1 cellular context compared by ENCODE assay signal in the genomic region with DNA sequence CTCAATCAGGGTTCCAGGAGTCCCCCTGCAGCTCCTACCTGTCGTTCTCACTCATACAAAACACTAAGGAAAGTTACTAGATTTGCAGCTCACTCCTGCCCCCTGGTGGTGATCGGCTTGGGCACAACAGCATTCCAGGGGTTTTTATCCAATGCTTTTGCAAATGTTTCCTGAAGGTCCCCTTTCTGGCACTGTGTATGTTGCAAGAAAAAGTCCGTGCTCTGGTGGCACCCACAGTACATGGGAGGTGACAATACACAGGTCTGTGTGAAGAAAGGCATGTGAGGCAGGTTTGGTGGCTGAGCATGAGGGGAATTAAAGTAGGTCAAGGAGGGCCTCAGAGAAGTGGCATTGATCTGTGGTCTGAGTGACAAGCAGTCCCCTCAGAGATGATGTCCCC.
TF ChIP-seq lines count a peak whose summit lies in the region.

No MANE protein-coding gene starts in this region.

TF ChIP-seq in HepG2, 621 proteins besides CTCF, POLR2A, EP300 and RAD21 (continued from another document and continues in another):
- TF ChIP-seq DZIP1 (CRISPR knock-in tag; IDR thresholded peaks at IDR 0.05) (no peak), ZNF335 (CRISPR knock-in tag; IDR thresholded peaks at IDR 0.05) (no peak), ZNF274 (CRISPR knock-in tag; IDR thresholded peaks at IDR 0.05) (no peak), MXI1 (IDR thresholded peaks at IDR 0.05; ENCODE audit: borderline replicate concordance, low read depth, low read length) (peak; percentile 10; the same call in 1 of the 3 replicates), NFYC (CRISPR knock-in tag; IDR thresholded peaks at IDR 0.05) (no peak), NCOA1 (CRISPR knock-in tag; IDR thresholded peaks at IDR 0.05) (no peak), ZNF256 (CRISPR knock-in tag; conservative IDR thresholded peaks at IDR 0.05) (no peak), NONO (IDR thresholded peaks at IDR 0.05) (no peak), NONO (CRISPR knock-in tag; conservative IDR thresholded peaks at IDR 0.05) (peak; percentile 41; the same call in 1 of the 2 replicates), NCOA5 (CRISPR knock-in tag; IDR thresholded peaks at IDR 0.05) (no peak), HHEX (CRISPR knock-in tag; IDR thresholded peaks at IDR 0.05) (no peak), ELK4 (CRISPR knock-in tag; IDR thresholded peaks at IDR 0.05; ENCODE audit: borderline replicate concordance) (no peak), CAMTA2 (CRISPR knock-in tag; IDR thresholded peaks at IDR 0.05; ENCODE audit: borderline replicate concordance) (peak; percentile 81; the same call in 1 of the 2 replicates), NPAS2 (CRISPR knock-in tag; IDR thresholded peaks at IDR 0.05; ENCODE audit: borderline replicate concordance) (no peak), SMC3 (IDR thresholded peaks at IDR 0.05; ENCODE audit: low read length) (peak; percentile 92), BCL6 (CRISPR knock-in tag; IDR thresholded peaks at IDR 0.05) (no peak), JDP2 (CRISPR knock-in tag; IDR thresholded peaks at IDR 0.05; ENCODE audit: borderline replicate concordance) (no peak), ADNP (CRISPR knock-in tag; IDR thresholded peaks at IDR 0.05) (no peak), FLYWCH1 (CRISPR knock-in tag; IDR thresholded peaks at IDR 0.05) (no peak), ZNF382 (CRISPR knock-in tag; IDR thresholded peaks at IDR 0.05; ENCODE audit: borderline replicate concordance) (no peak), PCBP1 (IDR thresholded peaks at IDR 0.05; ENCODE audit: borderline replicate concordance, low read depth, low read length) (no peak), ZBTB7A (CRISPR knock-in tag; IDR thresholded peaks at IDR 0.05) (no peak), ZNF275 (CRISPR knock-in tag; IDR thresholded peaks at IDR 0.05; ENCODE audit: borderline replicate concordance) (0 out of 2 replicates have a peak, but pooled peaks have one; percentile 51), ZNF24 (IDR thresholded peaks at IDR 0.05) (no peak), ZNF441 (CRISPR knock-in tag; IDR thresholded peaks at IDR 0.05; ENCODE audit: borderline replicate concordance) (no peak), THAP9 (CRISPR knock-in tag; IDR thresholded peaks at IDR 0.05; ENCODE audit: borderline replicate concordance) (no peak), ZNF562 (CRISPR knock-in tag; IDR thresholded peaks at IDR 0.05; ENCODE audit: borderline replicate concordance) (no peak), HIVEP1 (CRISPR knock-in tag; IDR thresholded peaks at IDR 0.05) (peak; percentile 64; the same call in 1 of the 2 replicates), FOXK1 (CRISPR knock-in tag; IDR thresholded peaks at IDR 0.05; ENCODE audit: borderline replicate concordance, low read depth) (no peak), GTF3A (CRISPR knock-in tag; conservative IDR thresholded peaks at IDR 0.05) (no peak), PTBP1 (IDR thresholded peaks at IDR 0.05; ENCODE audit: low read depth, low read length, poor library complexity, severe bottlenecking) (no peak), SP1 (IDR thresholded peaks at IDR 0.05) (no peak), SP1 (CRISPR knock-in tag; IDR thresholded peaks at IDR 0.05) (no peak), TMF1 (CRISPR knock-in tag; IDR thresholded peaks at IDR 0.05; ENCODE audit: low read depth) (no peak), HOXA9 (CRISPR knock-in tag; IDR thresholded peaks at IDR 0.05; ENCODE audit: borderline replicate concordance) (no peak), MLXIP (CRISPR knock-in tag; IDR thresholded peaks at IDR 0.05; ENCODE audit: borderline replicate concordance) (no peak), THAP11 (CRISPR knock-in tag; IDR thresholded peaks at IDR 0.05) (no peak), SAP130 (CRISPR knock-in tag; IDR thresholded peaks at IDR 0.05; ENCODE audit: low read depth) (0 out of 2 replicates have a peak, but pooled peaks have one; percentile 15), ZNF484 (CRISPR knock-in tag; IDR thresholded peaks at IDR 0.05; ENCODE audit: borderline replicate concordance, low read depth) (no peak), KLF6 (CRISPR knock-in tag; IDR thresholded peaks at IDR 0.05) (no peak), RBM22 (optimal IDR thresholded peaks at IDR 0.05; ENCODE audit: low read length) (peak; percentile 77), MEF2D (CRISPR knock-in tag; IDR thresholded peaks at IDR 0.05) (no peak), FOSL2 (CRISPR knock-in tag; IDR thresholded peaks at IDR 0.05) (0 out of 2 replicates have a peak, but pooled peaks have one; percentile 5)
- TF ChIP-seq, protein P1, sequence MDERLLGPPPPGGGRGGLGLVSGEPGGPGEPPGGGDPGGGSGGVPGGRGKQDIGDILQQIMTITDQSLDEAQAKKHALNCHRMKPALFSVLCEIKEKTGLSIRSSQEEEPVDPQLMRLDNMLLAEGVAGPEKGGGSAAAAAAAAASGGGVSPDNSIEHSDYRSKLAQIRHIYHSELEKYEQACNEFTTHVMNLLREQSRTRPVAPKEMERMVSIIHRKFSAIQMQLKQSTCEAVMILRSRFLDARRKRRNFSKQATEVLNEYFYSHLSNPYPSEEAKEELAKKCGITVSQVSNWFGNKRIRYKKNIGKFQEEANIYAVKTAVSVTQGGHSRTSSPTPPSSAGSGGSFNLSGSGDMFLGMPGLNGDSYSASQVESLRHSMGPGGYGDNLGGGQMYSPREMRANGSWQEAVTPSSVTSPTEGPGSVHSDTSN (CRISPR knock-in tag; IDR thresholded peaks at IDR 0.05), result no peak
- TF ChIP-seq, protein P2, sequence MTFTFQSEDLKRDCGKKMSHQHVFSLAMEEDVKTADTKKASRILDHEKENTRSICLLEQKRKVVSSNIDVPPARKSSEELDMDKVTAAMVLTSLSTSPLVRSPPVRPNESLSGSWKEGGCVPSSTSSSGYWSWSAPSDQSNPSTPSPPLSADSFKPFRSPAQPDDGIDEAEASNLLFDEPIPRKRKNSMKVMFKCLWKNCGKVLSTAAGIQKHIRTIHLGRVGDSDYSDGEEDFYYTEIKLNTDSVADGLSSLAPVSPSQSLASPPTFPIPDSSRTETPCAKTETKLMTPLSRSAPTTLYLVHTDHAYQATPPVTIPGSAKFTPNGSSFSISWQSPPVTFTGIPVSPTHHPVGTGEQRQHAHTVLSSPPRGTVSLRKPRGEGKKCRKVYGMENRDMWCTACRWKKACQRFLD (CRISPR knock-in tag; IDR thresholded peaks at IDR 0.05; ENCODE audit: borderline replicate concordance), result no peak
- TF ChIP-seq, protein P3, sequence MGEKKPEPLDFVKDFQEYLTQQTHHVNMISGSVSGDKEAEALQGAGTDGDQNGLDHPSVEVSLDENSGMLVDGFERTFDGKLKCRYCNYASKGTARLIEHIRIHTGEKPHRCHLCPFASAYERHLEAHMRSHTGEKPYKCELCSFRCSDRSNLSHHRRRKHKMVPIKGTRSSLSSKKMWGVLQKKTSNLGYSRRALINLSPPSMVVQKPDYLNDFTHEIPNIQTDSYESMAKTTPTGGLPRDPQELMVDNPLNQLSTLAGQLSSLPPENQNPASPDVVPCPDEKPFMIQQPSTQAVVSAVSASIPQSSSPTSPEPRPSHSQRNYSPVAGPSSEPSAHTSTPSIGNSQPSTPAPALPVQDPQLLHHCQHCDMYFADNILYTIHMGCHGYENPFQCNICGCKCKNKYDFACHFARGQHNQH (CRISPR knock-in tag; IDR thresholded peaks at IDR 0.05), result no peak
- TF ChIP-seq, protein P4, sequence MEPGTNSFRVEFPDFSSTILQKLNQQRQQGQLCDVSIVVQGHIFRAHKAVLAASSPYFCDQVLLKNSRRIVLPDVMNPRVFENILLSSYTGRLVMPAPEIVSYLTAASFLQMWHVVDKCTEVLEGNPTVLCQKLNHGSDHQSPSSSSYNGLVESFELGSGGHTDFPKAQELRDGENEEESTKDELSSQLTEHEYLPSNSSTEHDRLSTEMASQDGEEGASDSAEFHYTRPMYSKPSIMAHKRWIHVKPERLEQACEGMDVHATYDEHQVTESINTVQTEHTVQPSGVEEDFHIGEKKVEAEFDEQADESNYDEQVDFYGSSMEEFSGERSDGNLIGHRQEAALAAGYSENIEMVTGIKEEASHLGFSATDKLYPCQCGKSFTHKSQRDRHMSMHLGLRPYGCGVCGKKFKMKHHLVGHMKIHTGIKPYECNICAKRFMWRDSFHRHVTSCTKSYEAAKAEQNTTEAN (CRISPR knock-in tag; conservative IDR thresholded peaks at IDR 0.05), result no peak
- TF ChIP-seq, protein P5, sequence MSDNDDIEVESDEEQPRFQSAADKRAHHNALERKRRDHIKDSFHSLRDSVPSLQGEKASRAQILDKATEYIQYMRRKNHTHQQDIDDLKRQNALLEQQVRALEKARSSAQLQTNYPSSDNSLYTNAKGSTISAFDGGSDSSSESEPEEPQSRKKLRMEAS (IDR thresholded peaks at IDR 0.05), result peak; percentile 10; the same call in 1 of the 2 replicates
- TF ChIP-seq, protein P6, sequence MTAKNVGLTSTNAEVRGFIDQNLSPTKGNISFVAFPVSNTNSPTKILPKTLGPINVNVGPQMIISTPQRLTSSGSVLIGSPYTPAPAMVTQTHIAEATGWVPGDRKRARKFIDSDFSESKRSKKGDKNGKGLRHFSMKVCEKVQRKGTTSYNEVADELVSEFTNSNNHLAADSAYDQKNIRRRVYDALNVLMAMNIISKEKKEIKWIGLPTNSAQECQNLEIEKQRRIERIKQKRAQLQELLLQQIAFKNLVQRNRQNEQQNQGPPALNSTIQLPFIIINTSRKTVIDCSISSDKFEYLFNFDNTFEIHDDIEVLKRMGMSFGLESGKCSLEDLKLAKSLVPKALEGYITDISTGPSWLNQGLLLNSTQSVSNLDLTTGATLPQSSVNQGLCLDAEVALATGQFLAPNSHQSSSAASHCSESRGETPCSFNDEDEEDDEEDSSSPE (CRISPR knock-in tag; IDR thresholded peaks at IDR 0.05), result no peak
